In the genomic region with DNA sequence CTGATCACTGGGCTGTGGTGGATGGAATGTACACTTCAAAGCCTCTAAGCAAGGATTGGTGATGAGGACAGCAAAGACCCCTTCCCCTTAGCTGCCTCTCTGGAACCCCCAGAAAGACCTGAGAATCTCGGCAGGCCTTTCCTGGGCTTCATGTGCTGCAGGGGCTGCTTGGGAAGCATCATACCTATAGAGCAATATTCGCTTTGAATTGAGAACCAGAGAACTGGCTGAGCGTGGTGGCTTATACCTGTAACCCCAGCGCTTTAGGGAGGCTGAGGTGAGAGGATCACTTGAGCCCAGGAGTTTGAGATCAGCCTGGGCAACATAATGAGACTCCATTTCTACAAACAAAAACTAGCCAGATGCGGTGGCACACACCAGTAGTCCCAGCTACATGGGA, we compare ENCODE assay signal across 18 cellular contexts. TPM values are rescaled to one million over a fixed set of nuclear protein-coding genes. Genes with fewer than 3 reads are reported as not detected.
A peak's percentile ranks its signal among the peaks of the same experiment; 100 is the strongest.
DNase-seq lines count a peak whose midpoint lies in the region; ATAC-seq, FAIRE-seq and TF ChIP-seq lines count a peak whose summit lies in the region.
"Had no signal": no experiment of that assay in that cellular context is flagged by ENCODE, and none has a peak within 500 bp of the region (broad histone marks: within the 10 kb centered on the region; RNA-seq: fewer than 3 reads in every experiment).

No MANE protein-coding gene starts in this region.

- no peak overlapping the region for H3K4me3 Mint-ChIP-seq in activated T-helper 2 cell treated with anti-CD3 and anti-CD28 coated beads, Interferon-gamma antibody, Interleukin-2, Interleukin-4, amounts not matched to agents 10 μg/mL and 5 μg/mL and 100 μg/mL, durations not matched to agents 14 hours and 24 hours and 36 hours (ENCODE audit: low read depth)
- H3K4me3 Mint-ChIP-seq in CD4-positive, alpha-beta T cell, result no peak overlapping the region
- H3K4me3 Mint-ChIP-seq: H9 had no signal

- H3K4me3 ChIP-seq in right atrium auricular region, result no peak overlapping the region
- H3K4me3 ChIP-seq: BLaER1 treated with 17β-estradiol and CSF1 and Interleukin-3, amounts not matched to agents 10 nM and 100 nM had no signal

- peaks cover 33% of the 10 kb centered on the region for H3K36me3 Mint-ChIP-seq in activated T-helper 2 cell treated with anti-CD3 and anti-CD28 coated beads, Interferon-gamma antibody, Interleukin-2, Interleukin-4, amounts not matched to agents 10 μg/mL and 5 μg/mL and 100 μg/mL, durations not matched to agents 14 hours and 24 hours and 36 hours (ENCODE audit: low read depth)
- no peaks in the 10 kb centered on the region for H3K36me3 Mint-ChIP-seq in CD4-positive, alpha-beta T cell (ENCODE audit: low read depth)

- CTCF ChIA-PET in CD4-positive, alpha-beta T cell (lab: Charles Lee), result no interaction called here

- FAIRE-seq in HTR-8/SVneo (lab: Jason Lieb, UNC), result no peak
- FAIRE-seq: HepG2 had no signal

- peaks cover 0 to 49% of the 10 kb centered on the region in 2 donors for H3K4me1 ChIP-seq in right atrium auricular region

- intact Hi-C loops in Right ventricle myocardium inferior (cut with DNase I), result no loop called here
- intact Hi-C loops in activated T-helper 2 cell treated with anti-CD3 and anti-CD28 coated beads, Interferon-gamma antibody, Interleukin-2, Interleukin-4, amounts not matched to agents 10 μg/mL and 5 μg/mL and 100 μg/mL, durations not matched to agents 14 hours and 24 hours and 36 hours (cut with micrococcal nuclease), result no loop called here
- intact Hi-C loops in CD4-positive, alpha-beta T cell (cut with DNase I, micrococcal nuclease), result no loop called here

- peaks cover 3% of the 10 kb centered on the region for H3K27me3 Mint-ChIP-seq in activated T-helper 2 cell treated with anti-CD3 and anti-CD28 coated beads, Interferon-gamma antibody, Interleukin-2, Interleukin-4, amounts not matched to agents 10 μg/mL and 5 μg/mL and 100 μg/mL, durations not matched to agents 14 hours and 24 hours and 36 hours (ENCODE audit: low read depth)
- H3K27me3 Mint-ChIP-seq in CD4-positive, alpha-beta T cell, result no peaks in the 10 kb centered on the region

- H3K4me1 Mint-ChIP-seq in activated T-helper 2 cell treated with anti-CD3 and anti-CD28 coated beads, Interferon-gamma antibody, Interleukin-2, Interleukin-4, amounts not matched to agents 10 μg/mL and 5 μg/mL and 100 μg/mL, durations not matched to agents 14 hours and 24 hours and 36 hours (ENCODE audit: low read depth), result peaks cover 7% of the 10 kb centered on the region
- H3K4me1 Mint-ChIP-seq in CD4-positive, alpha-beta T cell (ENCODE audit: low read depth), result no peaks in the 10 kb centered on the region

- no peaks in the 10 kb centered on the region for H3K27me3 ChIP-seq in right atrium auricular region
- H3K27me3 ChIP-seq in CD4-positive, alpha-beta T cell (ENCODE audit: control insufficient read depth, insufficient read depth, low read length), result no peaks in the 10 kb centered on the region
- H3K27me3 ChIP-seq: BLaER1 treated with 17β-estradiol and CSF1 and Interleukin-3, amounts not matched to agents 10 nM and 100 nM had no signal

- H3K9me3 ChIP-seq in right atrium auricular region, result peaks cover 0 to 10% of the 10 kb centered on the region in 2 donors
- peaks cover 3% of the 10 kb centered on the region for H3K9me3 ChIP-seq in CD4-positive, alpha-beta T cell (ENCODE audit: control insufficient read depth, low read length)

- TF ChIP-seq CTCF in right atrium auricular region (IDR thresholded peaks at IDR 0.05) (no peak), omental fat pad (IDR thresholded peaks at IDR 0.05) (no peak)
- TF ChIP-seq CTCF in CD4-positive, alpha-beta T cell (IDR thresholded peaks at IDR 0.05), result no peak

- peak; percentile 11 for DNase-seq in right atrium auricular region (ENCODE audit: low spot score)
- DNase-seq in Right ventricle myocardium inferior (ENCODE audit: missing footprints), result no peak
- DNase-seq in activated T-helper 2 cell treated with anti-CD3 and anti-CD28 coated beads, Interferon-gamma antibody, Interleukin-2, Interleukin-4, amounts not matched to agents 10 μg/mL and 5 μg/mL and 100 μg/mL, durations not matched to agents 14 hours and 24 hours and 36 hours (ENCODE audit: low spot score), result no peak
- peak; percentile 22 for DNase-seq in omental fat pad (ENCODE audit: low spot score)
- DNase-seq in CD4-positive, alpha-beta T cell, result no peak
- no peak for DNase-seq in RPMI8226
- DNase-seq in HTR-8/SVneo (ENCODE audit: insufficient read length, low spot score), result no peak
- DNase-seq: H9, Karpas-422, MM.1S, NCI-H1105, NCI-H1694 treated with DMSO at 0.1 percent for 48 hours, NCI-H2171, NCI-H510A, NCI-H82, SHP77 treated with DMSO at 0.1 percent for 48 hours had no signal

- POLR2A ChIA-PET in CD4-positive, alpha-beta T cell (lab: Charles Lee), result no interaction called here

- no peak overlapping the region for H3K27ac ChIP-seq in right atrium auricular region
- no peak overlapping the region for H3K27ac ChIP-seq in CD4-positive, alpha-beta T cell (ENCODE audit: low read depth, low read length)
- H3K27ac ChIP-seq: BLaER1 treated with 17β-estradiol and CSF1 and Interleukin-3, amounts not matched to agents 10 nM and 100 nM had no signal

- H3K27ac Mint-ChIP-seq in activated T-helper 2 cell treated with anti-CD3 and anti-CD28 coated beads, Interferon-gamma antibody, Interleukin-2, Interleukin-4, amounts not matched to agents 10 μg/mL and 5 μg/mL and 100 μg/mL, durations not matched to agents 14 hours and 24 hours and 36 hours, result peak overlapping the region; percentile 51
- no peak overlapping the region for H3K27ac Mint-ChIP-seq in CD4-positive, alpha-beta T cell

- peaks cover 14% of the 10 kb centered on the region for H3K36me3 ChIP-seq in right atrium auricular region

- ATAC-seq in Right ventricle myocardium inferior (no peak), omental fat pad (ENCODE audit: low FRiP score) (no peak)
- no peak for ATAC-seq in CD4-positive, alpha-beta T cell (ENCODE audit: poor library complexity)
- ATAC-seq: HepG2 had no signal

- peaks cover 12% of the 10 kb centered on the region for H3K9me3 Mint-ChIP-seq in activated T-helper 2 cell treated with anti-CD3 and anti-CD28 coated beads, Interferon-gamma antibody, Interleukin-2, Interleukin-4, amounts not matched to agents 10 μg/mL and 5 μg/mL and 100 μg/mL, durations not matched to agents 14 hours and 24 hours and 36 hours
- H3K9me3 Mint-ChIP-seq in CD4-positive, alpha-beta T cell, result peaks cover 5% of the 10 kb centered on the region

RNA-seq across cellular contexts. Expression of a gene that starts 22.0 kb away (rescaled TPM):
- total RNA-seq in right atrium auricular region (10 to 100 TPM; 31.4 to 48.4 TPM), Right ventricle myocardium inferior (19.0 TPM), omental fat pad (100 to 1,000 TPM; 103 to 158 (median 118) TPM)
- total RNA-seq in activated T-helper 2 cell treated with anti-CD3 and anti-CD28 coated beads, Interferon-gamma antibody, Interleukin-2, Interleukin-4, amounts not matched to agents 10 μg/mL and 5 μg/mL and 100 μg/mL, durations not matched to agents 14 hours and 24 hours and 36 hours, result 251 and 252 TPM in 2 replicates
- 1 to 10 TPM; 6.5 to 6.7 TPM for total RNA-seq in CD4-positive, alpha-beta T cell

RNA-seq across cellular contexts. Expression of a gene that starts 51.9 kb away (rescaled TPM):
- total RNA-seq in right atrium auricular region (10 to 100 TPM; 28.7 to 36.9 TPM), Right ventricle myocardium inferior (38.4 TPM), omental fat pad (100 to 1,000 TPM in 2 of 4 donors, 10 to 100 TPM in 2; 76.0 to 107 (median 95.8) TPM)
- 85.8 and 86.5 TPM in 2 replicates for total RNA-seq in activated T-helper 2 cell treated with anti-CD3 and anti-CD28 coated beads, Interferon-gamma antibody, Interleukin-2, Interleukin-4, amounts not matched to agents 10 μg/mL and 5 μg/mL and 100 μg/mL, durations not matched to agents 14 hours and 24 hours and 36 hours
- total RNA-seq in CD4-positive, alpha-beta T cell, result 1 to 10 TPM; 6.9 to 8.4 TPM

Comparison
In these comparisons a context has a peak if more than half of its experiments do, and no peak if none do; other contexts are left out.
1. DNase-seq: peak in right atrium auricular region (single experiment) and omental fat pad (single experiment); none in Right ventricle myocardium inferior (single experiment), activated T-helper 2 cell treated with anti-CD3 and anti-CD28 coated beads, Interferon-gamma antibody, Interleukin-2, Interleukin-4, amounts not matched to agents 10 μg/mL and 5 μg/mL and 100 μg/mL, durations not matched to agents 14 hours and 24 hours and 36 hours (single experiment), CD4-positive, alpha-beta T cell (0 of 10), RPMI8226 (single experiment) and HTR-8/SVneo (single experiment).